ENCODE assay signal across 29 cellular contexts in the genomic region with DNA sequence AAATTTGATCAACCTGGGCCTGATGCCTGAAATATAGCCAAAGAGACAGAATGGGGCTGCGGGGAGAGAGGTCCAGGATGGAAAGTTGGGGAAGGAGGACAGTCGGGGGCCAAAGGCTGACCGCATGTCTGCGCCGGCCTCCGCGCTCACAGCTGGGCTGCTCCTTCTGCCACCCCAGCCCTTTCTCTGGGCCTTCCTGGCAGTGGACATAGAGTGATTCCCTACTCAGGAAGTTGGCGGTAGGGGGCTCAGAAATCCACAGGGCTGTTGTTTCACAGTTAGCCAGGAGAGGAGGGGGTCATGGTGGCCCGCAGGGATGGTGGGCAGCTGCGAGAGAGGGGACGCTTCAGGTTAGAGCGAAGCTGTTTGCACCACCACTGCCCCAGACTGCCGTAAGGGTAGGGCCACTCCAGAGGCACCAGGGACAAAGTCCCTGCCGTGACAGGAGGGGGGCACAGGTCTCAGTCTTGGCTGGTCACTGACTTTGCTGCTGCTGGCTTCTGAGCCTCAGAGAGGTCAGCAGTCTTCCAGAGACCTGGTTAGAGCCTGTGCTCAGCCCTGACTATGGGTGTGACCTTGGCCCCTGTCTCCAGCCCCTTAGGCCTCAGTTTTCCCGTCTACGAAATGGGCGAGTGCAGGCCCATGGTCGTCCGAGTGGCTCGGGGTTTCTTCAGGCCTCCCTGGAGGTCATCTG. TPM values are rescaled to one million over a fixed set of nuclear protein-coding genes. Genes with fewer than 3 reads are reported as not detected.
DNase-seq lines count a peak whose midpoint lies in the region; ATAC-seq and TF ChIP-seq lines count a peak whose summit lies in the region.
"Had no signal": no experiment of that assay in that cellular context is flagged by ENCODE, and none has a peak within 500 bp of the region (broad histone marks: within the 10 kb centered on the region; RNA-seq: fewer than 3 reads in every experiment).

No MANE protein-coding gene starts in this region.

- intact Hi-C loops in adrenal gland (cut with DNase I) (no loop called here), lower lobe of right lung (cut with DNase I) (no loop called here)

- POLR2A ChIA-PET in CD8-positive, alpha-beta memory T cell (lab: Charles Lee), result no interaction called here
- POLR2A ChIA-PET in naive thymus-derived CD8-positive, alpha-beta T cell (lab: Charles Lee), result no interaction called here

- no peak overlapping the region; the same call in 2 of the 3 replicates for H3K4me3 Mint-ChIP-seq in GM23338
- H3K4me3 Mint-ChIP-seq in CD8-positive, alpha-beta memory T cell, result no peak overlapping the region
- H3K4me3 Mint-ChIP-seq in naive thymus-derived CD8-positive, alpha-beta T cell, result no peak overlapping the region
- H3K4me3 Mint-ChIP-seq: activated naive CD4-positive, alpha-beta T cell treated with anti-CD3 and anti-CD28 coated beads, Interleukin-2, amount 50 U/mL, for 24 hours; immature natural killer cell; stimulated activated naive CD8-positive, alpha-beta T cell treated with anti-CD3 and anti-CD28 coated beads, Interleukin-15, Interleukin-2, amounts not matched to agents 100 ng/mL and 50 ng/mL, for 24 hours had no signal

- peaks cover 46% of the 10 kb centered on the region for H3K4me1 Mint-ChIP-seq in GM23338
- no peaks in the 10 kb centered on the region for H3K4me1 Mint-ChIP-seq in CD8-positive, alpha-beta memory T cell
- H3K4me1 Mint-ChIP-seq in naive thymus-derived CD8-positive, alpha-beta T cell, result peaks cover 0 to 10% (median 3%) of the 10 kb centered on the region in 4 donors
- H3K4me1 Mint-ChIP-seq: activated naive CD4-positive, alpha-beta T cell treated with anti-CD3 and anti-CD28 coated beads, Interleukin-2, amount 50 U/mL, for 24 hours; immature natural killer cell had no signal

- H3K9me3 ChIP-seq in adrenal gland (replicated peaks in 1 of 3) (no peaks in the 10 kb centered on the region), lower lobe of right lung (no peaks in the 10 kb centered on the region), neutrophil (no peaks in the 10 kb centered on the region)
- no peaks in the 10 kb centered on the region for H3K9me3 ChIP-seq in CD8-positive, alpha-beta memory T cell (ENCODE audit: low read length)
- H3K9me3 ChIP-seq: BLaER1, gastroesophageal sphincter, pancreas, SJCRH30 had no signal

- H2AFZ ChIP-seq in GM23338, result peak overlapping the region; percentile 91

- H3K27ac ChIP-seq in GM23338 (ENCODE audit: low read depth), result no peak overlapping the region
- H3K27ac ChIP-seq in adrenal gland, result peak overlapping the region; percentile 9 to 84 (median 60)
- H3K27ac ChIP-seq in lower lobe of right lung, result no peak overlapping the region
- H3K27ac ChIP-seq in neutrophil, result peak overlapping the region; percentile 88
- H3K27ac ChIP-seq in CD8-positive, alpha-beta memory T cell (ENCODE audit: low read depth, low read length), result no peak overlapping the region
- H3K27ac ChIP-seq: BLaER1, gastroesophageal sphincter, pancreas, SJCRH30, VCaP had no signal

- H3K79me2 ChIP-seq in GM23338 (replicated peaks; ENCODE audit: insufficient read depth), result no peaks in the 10 kb centered on the region

- no peaks in the 10 kb centered on the region for H3K9me3 Mint-ChIP-seq in GM23338
- no peaks in the 10 kb centered on the region for H3K9me3 Mint-ChIP-seq in CD8-positive, alpha-beta memory T cell
- no peaks in the 10 kb centered on the region for H3K9me3 Mint-ChIP-seq in naive thymus-derived CD8-positive, alpha-beta T cell
- H3K9me3 Mint-ChIP-seq: activated naive CD4-positive, alpha-beta T cell treated with anti-CD3 and anti-CD28 coated beads, Interleukin-2, amount 50 U/mL, for 24 hours; immature natural killer cell; stimulated activated naive CD8-positive, alpha-beta T cell treated with anti-CD3 and anti-CD28 coated beads, Interleukin-15, Interleukin-2, amounts not matched to agents 100 ng/mL and 50 ng/mL, for 24 hours had no signal

- H3F3A ChIP-seq in GM23338 (replicated peaks; ENCODE audit: low read depth), result no peaks in the 10 kb centered on the region

- H4K20me1 ChIP-seq in GM23338 (replicated peaks; ENCODE audit: insufficient read depth), result no peaks in the 10 kb centered on the region
- H4K20me1 ChIP-seq: BLaER1 had no signal

- CTCF ChIA-PET in CD8-positive, alpha-beta memory T cell (lab: Charles Lee), result no interaction called here

- H3K27me3 Mint-ChIP-seq in GM23338 (ENCODE audit: insufficient read depth, low read depth, poor library complexity), result peaks cover 21% of the 10 kb centered on the region
- peaks cover 0 to 11% of the 10 kb centered on the region in 2 donors for H3K27me3 Mint-ChIP-seq in CD8-positive, alpha-beta memory T cell
- peaks cover 0 to 4% (median 3%) of the 10 kb centered on the region in 5 donors for H3K27me3 Mint-ChIP-seq in naive thymus-derived CD8-positive, alpha-beta T cell
- H3K27me3 Mint-ChIP-seq: activated naive CD4-positive, alpha-beta T cell treated with anti-CD3 and anti-CD28 coated beads, Interleukin-2, amount 50 U/mL, for 24 hours; stimulated activated naive CD8-positive, alpha-beta T cell treated with anti-CD3 and anti-CD28 coated beads, Interleukin-15, Interleukin-2, amounts not matched to agents 100 ng/mL and 50 ng/mL, for 24 hours had no signal

- no peaks in the 10 kb centered on the region for H3K9me2 ChIP-seq in GM23338 (ENCODE audit: insufficient read depth)

- H3K4me1 ChIP-seq in GM23338 (ENCODE audit: insufficient read depth) (peaks cover 19% of the 10 kb centered on the region), adrenal gland (replicated peaks in 1 of 2) (peaks cover 4 to 39% of the 10 kb centered on the region in 2 donors), lower lobe of right lung (no peaks in the 10 kb centered on the region), neutrophil (ENCODE audit: control insufficient read depth in 1 of 2, insufficient read depth in 1 of 2, low read depth in 1 of 2, low read length in 1 of 2) (peaks cover 33% of the 10 kb centered on the region in 2 experiments)
- no peaks in the 10 kb centered on the region for H3K4me1 ChIP-seq in CD8-positive, alpha-beta memory T cell (ENCODE audit: insufficient read depth, low read length)
- H3K4me1 ChIP-seq: pancreas, SJCRH30 had no signal

- H3K36me3 Mint-ChIP-seq in GM23338 (ENCODE audit: low read depth), result no peaks in the 10 kb centered on the region
- H3K36me3 Mint-ChIP-seq in CD8-positive, alpha-beta memory T cell, result no peaks in the 10 kb centered on the region
- H3K36me3 Mint-ChIP-seq in naive thymus-derived CD8-positive, alpha-beta T cell, result no peaks in the 10 kb centered on the region
- H3K36me3 Mint-ChIP-seq: activated naive CD4-positive, alpha-beta T cell treated with anti-CD3 and anti-CD28 coated beads, Interleukin-2, amount 50 U/mL, for 24 hours; immature natural killer cell had no signal

- 78 to 91% (median 79%) methylated on average over 10 to 20 of the region's 20 CpGs for WGBS in adrenal gland, 4 donors

- ATAC-seq in GM23338 (peak; percentile 17), lower lobe of right lung (no peak)
- no peak for ATAC-seq in naive thymus-derived CD8-positive, alpha-beta T cell
- ATAC-seq: gastroesophageal sphincter, pancreas had no signal

- DNase-seq in GM23338 (ENCODE audit: low spot score) (no peak), adrenal gland (no peak), lower lobe of right lung (peak; percentile 24), DMS153 treated with DMSO at 0.1 percent for 48 hours (lab: John Stamatoyannopoulos, UW; ENCODE audit: unreplicated experiment) (no peak), NOMO-1 treated with DMSO at 0.1 percent for 48 hours (lab: John Stamatoyannopoulos, UW; ENCODE audit: unreplicated experiment) (no peak)
- DNase-seq in CD8-positive, alpha-beta memory T cell, result no peak
- no peak for DNase-seq in naive thymus-derived CD8-positive, alpha-beta T cell
- DNase-seq: activated CD4-positive, alpha-beta T cell treated with anti-CD3 and anti-CD28 coated beads for 4 hours; activated CD8-positive, alpha-beta memory T cell treated with anti-CD3 and anti-CD28 coated beads for 24 hours; activated T-cell treated with anti-CD3 and anti-CD28 coated beads for 4 hours; amygdala; DMS153; effector CD4-positive, alpha-beta T cell; hypothalamus; immature natural killer cell; NCI-H1048; NCI-H1694 treated with DMSO at 0.1 percent for 48 hours; NCI-H82; SJCRH30; small intestine; stimulated activated CD4-positive, alpha-beta T cell treated with anti-CD3 and anti-CD28 coated beads, Interleukin-2, amount 100 ng/mL, for 24 hours; T1000 had no signal

- no peak for TF ChIP-seq POLR2A in adrenal gland (IDR thresholded peaks at IDR 0.05)

- H3K36me3 ChIP-seq in GM23338 (ENCODE audit: insufficient read depth) (no peaks in the 10 kb centered on the region), adrenal gland (replicated peaks in 1 of 2) (peaks cover 0 to 59% of the 10 kb centered on the region in 2 donors), lower lobe of right lung (no peaks in the 10 kb centered on the region), neutrophil (no peaks in the 10 kb centered on the region)
- H3K36me3 ChIP-seq in CD8-positive, alpha-beta memory T cell (ENCODE audit: insufficient read depth, low read length), result no peaks in the 10 kb centered on the region
- H3K36me3 ChIP-seq: BLaER1, gastroesophageal sphincter, pancreas had no signal

- TF ChIP-seq CTCF in GM23338 (conservative IDR thresholded peaks at IDR 0.05; ENCODE audit: low read depth in 2 of 2), result no peak
- no peak for TF ChIP-seq CTCF in adrenal gland (IDR thresholded peaks at IDR 0.05)
- no peak for TF ChIP-seq CTCF in lower lobe of right lung (IDR thresholded peaks at IDR 0.05)
- no peak for TF ChIP-seq CTCF in neutrophil (IDR thresholded peaks at IDR 0.05)

- H3K4me3 ChIP-seq in GM23338 (no peak overlapping the region), adrenal gland (no peak overlapping the region), lower lobe of right lung (no peak overlapping the region), neutrophil (ENCODE audit: low read depth in 1 of 2, low read length in 1 of 2) (no peak overlapping the region)
- no peak overlapping the region for H3K4me3 ChIP-seq in CD8-positive, alpha-beta memory T cell (ENCODE audit: low read length)
- H3K4me3 ChIP-seq: BLaER1, gastroesophageal sphincter, pancreas, SJCRH30 had no signal

- 0 out of 2 replicates have a peak overlapping the region, but pooled peaks have one; percentile 27 for H3K4me2 ChIP-seq in GM23338

- H3K27me3 ChIP-seq in GM23338 (ENCODE audit: insufficient read depth) (no peaks in the 10 kb centered on the region), adrenal gland (no peaks in the 10 kb centered on the region), lower lobe of right lung (ENCODE audit: low read depth) (no peaks in the 10 kb centered on the region), neutrophil (no peaks in the 10 kb centered on the region)
- H3K27me3 ChIP-seq in CD8-positive, alpha-beta memory T cell (ENCODE audit: insufficient read depth, low read length, poor library complexity, severe bottlenecking), result no peaks in the 10 kb centered on the region
- H3K27me3 ChIP-seq: BLaER1, pancreas, SJCRH30 had no signal

- peak overlapping the region; percentile 34; the same call in 1 of the 2 replicates for H3K27ac Mint-ChIP-seq in GM23338
- no peak overlapping the region for H3K27ac Mint-ChIP-seq in CD8-positive, alpha-beta memory T cell
- H3K27ac Mint-ChIP-seq in naive thymus-derived CD8-positive, alpha-beta T cell, result no peak overlapping the region
- H3K27ac Mint-ChIP-seq: activated naive CD4-positive, alpha-beta T cell treated with anti-CD3 and anti-CD28 coated beads, Interleukin-2, amount 50 U/mL, for 24 hours; immature natural killer cell; stimulated activated naive CD8-positive, alpha-beta T cell treated with anti-CD3 and anti-CD28 coated beads, Interleukin-15, Interleukin-2, amounts not matched to agents 100 ng/mL and 50 ng/mL, for 24 hours had no signal

RNA-seq across cellular contexts. Expression of a gene that starts 15.0 kb away (rescaled TPM):
- total RNA-seq in GM23338 (2014; rRNA removed; shearing (Covaris generic)), result not detected in 2 replicates
- not detected in 2 replicates for polyA plus RNA-seq in GM23338 (2016; fragmentation: Nextera tagmentation; extraction: Ambion mirVana)
- total RNA-seq in adrenal gland, result 1,000 to 10,000 TPM in 3 of 8 donors, 100 to 1,000 TPM in 4, 10 to 100 TPM in 1; 86.6 to 1,883 (median 625) TPM
- 1,000 to 10,000 TPM in 2 of 3 donors, 100 to 1,000 TPM in 1; 736 to 8,129 (median 5,263) TPM for polyA plus RNA-seq in adrenal gland
- 16.6 TPM for total RNA-seq in lower lobe of right lung
- total RNA-seq in CD8-positive, alpha-beta memory T cell, result under 1 TPM in 1 of 2 experiments, not detected in 1; 0.13 TPM
- polyA plus RNA-seq in CD8-positive, alpha-beta memory T cell, result not detected
- total RNA-seq in naive thymus-derived CD8-positive, alpha-beta T cell, result not detected
- polyA plus RNA-seq in naive thymus-derived CD8-positive, alpha-beta T cell, result not detected
- polyA plus RNA-seq: immature natural killer cell had no signal

Comparison
In these comparisons a context has a peak if more than half of its experiments do, and no peak if none do; other contexts are left out.
1. H3K27ac ChIP-seq: peak in adrenal gland (5 of 5) and neutrophil (single experiment); none in GM23338 (single experiment), lower lobe of right lung (single experiment) and CD8-positive, alpha-beta memory T cell (single experiment).
2. RNA of a gene that starts 15.0 kb away (total RNA-seq): 86.6 to 1,883 TPM in adrenal gland and 16.6 TPM in lower lobe of right lung (single experiment); not detected in naive thymus-derived CD8-positive, alpha-beta T cell, 0.13 TPM in CD8-positive, alpha-beta memory T cell and not detected in GM23338; every median in the first group is over 10 times any median in the second.